In the genomic region with DNA sequence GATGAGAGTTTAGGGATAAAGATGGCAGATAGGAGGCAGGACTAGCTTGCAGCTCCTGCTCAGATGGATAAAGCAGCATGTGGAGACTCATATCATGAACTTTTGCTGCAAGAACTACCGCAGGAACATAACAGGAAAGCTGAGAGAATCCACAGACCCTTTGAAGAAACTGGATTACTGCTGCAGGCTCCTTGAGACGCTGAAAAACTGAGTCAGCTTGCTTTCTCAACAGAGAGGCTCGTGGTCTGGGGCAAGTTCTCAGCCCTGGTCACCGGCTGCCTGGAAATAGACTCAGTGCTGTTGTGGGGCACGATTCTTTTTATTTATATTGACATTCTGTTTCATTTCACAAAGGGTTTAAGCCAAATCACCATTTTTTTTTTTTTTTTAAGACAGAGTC, we compare ENCODE assay signal across 1 cellular context.
TF ChIP-seq lines count a peak whose summit lies in the region.

No MANE protein-coding gene starts in this region.

TF ChIP-seq in H1, 55 proteins besides CTCF, POLR2A, EP300 and RAD21:
- TF ChIP-seq TAF1 (IDR thresholded peaks at IDR 0.05; ENCODE audit: low read depth, low read length) (no peak), GABPA (IDR thresholded peaks at IDR 0.05; ENCODE audit: borderline replicate concordance, insufficient read depth, low read length) (no peak), SRF (IDR thresholded peaks at IDR 0.05; ENCODE audit: low read depth, low read length) (no peak), BACH1 (IDR thresholded peaks at IDR 0.05; ENCODE audit: low read length) (no peak), RNF2 (IDR thresholded peaks at IDR 0.05; ENCODE audit: borderline replicate concordance, low read depth, low read length, missing control alignments, poor library complexity, severe bottlenecking) (no peak), JUN (IDR thresholded peaks at IDR 0.05; ENCODE audit: low read depth, low read length) (no peak)
- TF ChIP-seq, protein P1, sequence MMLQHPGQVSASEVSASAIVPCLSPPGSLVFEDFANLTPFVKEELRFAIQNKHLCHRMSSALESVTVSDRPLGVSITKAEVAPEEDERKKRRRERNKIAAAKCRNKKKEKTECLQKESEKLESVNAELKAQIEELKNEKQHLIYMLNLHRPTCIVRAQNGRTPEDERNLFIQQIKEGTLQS (IDR thresholded peaks at IDR 0.05; ENCODE audit: insufficient read depth, low read depth, low read length) = no peak
- TF ChIP-seq, protein P2, sequence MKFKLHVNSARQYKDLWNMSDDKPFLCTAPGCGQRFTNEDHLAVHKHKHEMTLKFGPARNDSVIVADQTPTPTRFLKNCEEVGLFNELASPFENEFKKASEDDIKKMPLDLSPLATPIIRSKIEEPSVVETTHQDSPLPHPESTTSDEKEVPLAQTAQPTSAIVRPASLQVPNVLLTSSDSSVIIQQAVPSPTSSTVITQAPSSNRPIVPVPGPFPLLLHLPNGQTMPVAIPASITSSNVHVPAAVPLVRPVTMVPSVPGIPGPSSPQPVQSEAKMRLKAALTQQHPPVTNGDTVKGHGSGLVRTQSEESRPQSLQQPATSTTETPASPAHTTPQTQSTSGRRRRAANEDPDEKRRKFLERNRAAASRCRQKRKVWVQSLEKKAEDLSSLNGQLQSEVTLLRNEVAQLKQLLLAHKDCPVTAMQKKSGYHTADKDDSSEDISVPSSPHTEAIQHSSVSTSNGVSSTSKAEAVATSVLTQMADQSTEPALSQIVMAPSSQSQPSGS (IDR thresholded peaks at IDR 0.05; ENCODE audit: low read length) = no peak
TF ChIP-seq in H1: peak in this region for 0.
